Comparison of ENCODE assay signal across 14 cellular contexts in the genomic region with DNA sequence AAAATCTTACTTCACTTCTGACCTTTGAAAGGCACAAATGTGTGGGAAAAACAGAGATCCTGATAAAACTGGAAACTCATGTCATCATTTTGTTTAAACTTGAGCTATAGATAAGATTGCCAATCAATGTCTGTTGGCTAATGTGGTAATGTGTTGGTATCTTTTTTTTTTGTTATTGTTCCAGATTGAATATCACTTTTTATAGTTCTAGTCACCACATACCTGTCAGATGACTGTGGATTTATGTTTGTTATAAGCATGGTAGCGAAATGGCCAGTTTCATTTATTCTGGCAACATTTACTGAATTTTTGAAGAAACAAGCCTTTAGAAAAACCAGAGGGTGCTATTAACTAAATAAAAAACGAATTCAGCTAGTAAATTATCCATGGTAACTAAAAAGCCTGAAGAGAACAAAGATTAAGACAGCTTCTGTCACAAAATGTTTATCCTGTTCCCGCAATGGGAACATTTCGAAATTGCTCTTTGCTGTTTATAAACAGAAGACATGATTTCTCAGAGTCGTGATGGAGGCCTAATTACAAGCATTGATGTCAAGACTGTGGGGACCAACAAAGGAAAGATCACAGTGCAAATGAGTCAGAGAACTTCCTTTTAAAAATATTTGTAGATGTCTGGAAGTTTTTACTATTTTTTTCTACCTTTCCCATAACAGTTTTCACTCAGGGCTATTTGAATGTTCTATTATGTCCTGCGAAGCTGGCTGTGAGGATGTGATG.
A peak's percentile ranks its signal among the peaks of the same experiment; 100 is the strongest.
DNase-seq lines count a peak whose midpoint lies in the region; ATAC-seq and TF ChIP-seq lines count a peak whose summit lies in the region.
"Had no signal": no experiment of that assay in that cellular context is flagged by ENCODE, and none has a peak within 500 bp of the region (broad histone marks: within the 10 kb centered on the region; RNA-seq: fewer than 3 reads in every experiment).

No MANE protein-coding gene starts in this region.

- H3K4me3 ChIP-seq in mesenchymal stem cell (ENCODE audit: insufficient read depth in 1 of 2, low read depth in 1 of 2, low read length in 2 of 2) (no peak overlapping the region), tibial artery (peak overlapping the region in 1 of 2 donors; percentile 2)

- H3K27ac ChIP-seq in cingulate gyrus (ENCODE audit: low read depth, low read length) (peak overlapping the region; percentile 31), mesenchymal stem cell (ENCODE audit: low read length, poor library complexity, severe bottlenecking) (no peak overlapping the region), tibial artery (peak overlapping the region; percentile 63 to 77), RWPE1 (no peak overlapping the region)

- DNase-seq in HCEC 1CT: peak; percentile 63
- peak; percentile 97 for DNase-seq in mesenchymal stem cell
- no peak for DNase-seq in tibial artery
- no peak for DNase-seq in activated CD8-positive, alpha-beta memory T cell treated with anti-CD3 and anti-CD28 coated beads, Interleukin-2, amount 10 ng/mL, durations not matched to agents 7 days and 5 days
- no peak for DNase-seq in RWPE1 (ENCODE audit: low spot score)
- DNase-seq in GM13976 (ENCODE audit: low spot score): no peak
- DNase-seq in NCI-H1436 (lab: John Stamatoyannopoulos, UW): no peak
- DNase-seq: activated CD8-positive, alpha-beta T cell treated with anti-CD3 and anti-CD28 coated beads, Interleukin-2, amount 10 ng/mL, durations not matched to agents 7 days and 5 days; activated naive CD4-positive, alpha-beta T cell treated with anti-CD3 and anti-CD28 coated beads, Interleukin-2, amount 50 U/mL, for 16 hours; effector memory CD4-positive, alpha-beta T cell; H7; KG1 had no signal

- intact Hi-C loops in tibial artery (cut with DNase I; ENCODE audit: low total_unique reads): no loop called here

- no peak for ATAC-seq in activated CD8-positive, alpha-beta memory T cell treated with anti-CD3 and anti-CD28 coated beads, Interleukin-2, amount 10 ng/mL, durations not matched to agents 7 days and 5 days
- ATAC-seq: activated CD8-positive, alpha-beta T cell treated with anti-CD3 and anti-CD28 coated beads, Interleukin-2, amount 10 ng/mL, durations not matched to agents 7 days and 5 days; stimulated activated effector memory CD8-positive, alpha-beta T cell treated with anti-CD3 and anti-CD28 coated beads, Interleukin-12 subunit alpha, Interleukin-12 subunit beta, amount 100 ng/mL, for 72 hours had no signal

- H3K4me2 ChIP-seq in mesenchymal stem cell (ENCODE audit: low read length, poor library complexity, severe bottlenecking): no peak overlapping the region

- no peak overlapping the region for H3K4me3 Mint-ChIP-seq in activated CD8-positive, alpha-beta memory T cell treated with anti-CD3 and anti-CD28 coated beads, Interleukin-2, amount 10 ng/mL, durations not matched to agents 7 days and 5 days
- H3K4me3 Mint-ChIP-seq: activated CD8-positive, alpha-beta T cell treated with anti-CD3 and anti-CD28 coated beads, Interleukin-2, amount 10 ng/mL, durations not matched to agents 7 days and 5 days; stimulated activated effector memory CD8-positive, alpha-beta T cell treated with anti-CD3 and anti-CD28 coated beads, Interleukin-12 subunit alpha, Interleukin-12 subunit beta, amount 100 ng/mL, for 72 hours had no signal

- WGBS in mesenchymal stem cell: 2% methylated on average over 3 of the region's 6 CpGs

- no peak overlapping the region for H2AK5ac ChIP-seq in mesenchymal stem cell (ENCODE audit: low read length, severe bottlenecking)

- no peaks in the 10 kb centered on the region for H3K9me3 Mint-ChIP-seq in activated CD8-positive, alpha-beta memory T cell treated with anti-CD3 and anti-CD28 coated beads, Interleukin-2, amount 10 ng/mL, durations not matched to agents 7 days and 5 days (ENCODE audit: low read depth)

- H2BK15ac ChIP-seq in mesenchymal stem cell (ENCODE audit: low read depth, poor library complexity, severe bottlenecking): no peak overlapping the region

- TF ChIP-seq CTCF in tibial artery (IDR thresholded peaks at IDR 0.05): no peak
- TF ChIP-seq CTCF in RWPE1 (conservative IDR thresholded peaks at IDR 0.05; ENCODE audit: low read depth): no peak
- TF ChIP-seq CTCF in GM13976 (IDR thresholded peaks at IDR 0.05; ENCODE audit: borderline replicate concordance, control extremely low read depth, extremely low read depth, insufficient read depth, missing control alignments): no peak

- H2BK120ac ChIP-seq in mesenchymal stem cell (ENCODE audit: low read depth, low read length): no peak overlapping the region

- no peak overlapping the region for H2BK5ac ChIP-seq in mesenchymal stem cell (ENCODE audit: low read depth, low read length, poor library complexity, severe bottlenecking)

- no peaks in the 10 kb centered on the region for H3K4me1 Mint-ChIP-seq in activated CD8-positive, alpha-beta memory T cell treated with anti-CD3 and anti-CD28 coated beads, Interleukin-2, amount 10 ng/mL, durations not matched to agents 7 days and 5 days
- H3K4me1 Mint-ChIP-seq: stimulated activated effector memory CD8-positive, alpha-beta T cell treated with anti-CD3 and anti-CD28 coated beads, Interleukin-12 subunit alpha, Interleukin-12 subunit beta, amount 100 ng/mL, for 72 hours had no signal

- H3K4me1 ChIP-seq in mesenchymal stem cell (ENCODE audit: control insufficient read depth, insufficient read depth, low read depth, low read length) (no peaks in the 10 kb centered on the region), tibial artery (peaks cover 0 to 21% (median 8%) of the 10 kb centered on the region in 4 donors)

- no peaks in the 10 kb centered on the region for H3K9me3 ChIP-seq in mesenchymal stem cell (ENCODE audit: control insufficient read depth, low read length)
- H3K9me3 ChIP-seq in tibial artery: no peaks in the 10 kb centered on the region

- H3K9ac ChIP-seq in mesenchymal stem cell (ENCODE audit: low read length): no peak overlapping the region

- H3K36me3 ChIP-seq in mesenchymal stem cell (ENCODE audit: control insufficient read depth in 1 of 2, insufficient read depth in 2 of 2, low read depth in 1 of 2, low read length in 2 of 2) (no peaks in the 10 kb centered on the region), tibial artery (no peaks in the 10 kb centered on the region)

- in situ Hi-C loops in GM13976 (cut with MboI; ENCODE audit: low sequenced_read_pairs, unreplicated experiment): no loop called here

- H3K18ac ChIP-seq in mesenchymal stem cell (ENCODE audit: low read depth in 1 of 2, low read length in 2 of 2): peak overlapping the region; percentile 48 to 83

- H3K27me3 ChIP-seq in mesenchymal stem cell (ENCODE audit: control insufficient read depth in 1 of 2, insufficient read depth in 1 of 2, low read length in 2 of 2): no peaks in the 10 kb centered on the region
- no peaks in the 10 kb centered on the region for H3K27me3 ChIP-seq in tibial artery

- H2AFZ ChIP-seq in mesenchymal stem cell (ENCODE audit: low read depth, low read length): no peak overlapping the region

- POLR2A ChIA-PET in RWPE1 (lab: Yijun Ruan, JAX; ENCODE audit: low non-redundant PET): interaction anchor here (0.5 kb wide), 1 partner anchor 936 kb away, joined by 3 read pairs; no protein-coding TSS in a partner anchor

- no peaks in the 10 kb centered on the region for H3K79me1 ChIP-seq in mesenchymal stem cell (replicated peaks; ENCODE audit: low read length, poor library complexity, severe bottlenecking)

- H3K4ac ChIP-seq in mesenchymal stem cell (ENCODE audit: low read depth in 1 of 2, low read length in 2 of 2): no peak overlapping the region

- no peak overlapping the region for H3K23ac ChIP-seq in mesenchymal stem cell (ENCODE audit: low read length in 2 of 2)

- CTCF ChIA-PET in activated CD8-positive, alpha-beta memory T cell treated with anti-CD3 and anti-CD28 coated beads, Interleukin-2, amount 10 ng/mL, durations not matched to agents 7 days and 5 days (lab: Charles Lee): no interaction called here
- CTCF ChIA-PET in RWPE1 (lab: Yijun Ruan, JAX): interaction anchor here (0.6 kb wide), 2 partner anchors 90 to 1179 kb away, joined by 3 to 4 read pairs; no protein-coding TSS in a partner anchor

- H3K36me3 Mint-ChIP-seq in activated CD8-positive, alpha-beta memory T cell treated with anti-CD3 and anti-CD28 coated beads, Interleukin-2, amount 10 ng/mL, durations not matched to agents 7 days and 5 days: no peaks in the 10 kb centered on the region
- H3K36me3 Mint-ChIP-seq: stimulated activated effector memory CD8-positive, alpha-beta T cell treated with anti-CD3 and anti-CD28 coated beads, Interleukin-12 subunit alpha, Interleukin-12 subunit beta, amount 100 ng/mL, for 72 hours had no signal

- H3K27ac Mint-ChIP-seq in activated CD8-positive, alpha-beta memory T cell treated with anti-CD3 and anti-CD28 coated beads, Interleukin-2, amount 10 ng/mL, durations not matched to agents 7 days and 5 days: no peak overlapping the region
- H3K27ac Mint-ChIP-seq: activated CD8-positive, alpha-beta T cell treated with anti-CD3 and anti-CD28 coated beads, Interleukin-2, amount 10 ng/mL, durations not matched to agents 7 days and 5 days; stimulated activated effector memory CD8-positive, alpha-beta T cell treated with anti-CD3 and anti-CD28 coated beads, Interleukin-12 subunit alpha, Interleukin-12 subunit beta, amount 100 ng/mL, for 72 hours had no signal

- no peak overlapping the region for H4K91ac ChIP-seq in mesenchymal stem cell (ENCODE audit: low read length)

- no peak overlapping the region for H3K14ac ChIP-seq in mesenchymal stem cell (ENCODE audit: low read length in 2 of 2)

- no peak overlapping the region for H2BK12ac ChIP-seq in mesenchymal stem cell (ENCODE audit: low read length in 2 of 2)

- no peaks in the 10 kb centered on the region for H3K27me3 Mint-ChIP-seq in activated CD8-positive, alpha-beta memory T cell treated with anti-CD3 and anti-CD28 coated beads, Interleukin-2, amount 10 ng/mL, durations not matched to agents 7 days and 5 days

- no peak overlapping the region for H4K8ac ChIP-seq in mesenchymal stem cell (ENCODE audit: low read length)

Comparison
In these comparisons a context has a peak if more than half of its experiments do, and no peak if none do; other contexts are left out.
1. DNase-seq: peak in HCEC 1CT (single experiment) and mesenchymal stem cell (single experiment); none in tibial artery (0 of 2), activated CD8-positive, alpha-beta memory T cell treated with anti-CD3 and anti-CD28 coated beads, Interleukin-2, amount 10 ng/mL, durations not matched to agents 7 days and 5 days (single experiment), RWPE1 (single experiment), GM13976 (single experiment) and NCI-H1436 (single experiment).
2. H3K27ac ChIP-seq: peak in cingulate gyrus (single experiment) and tibial artery (2 of 2); none in mesenchymal stem cell (single experiment) and RWPE1 (single experiment).